Comparison of ENCODE assay signal across 20 cellular contexts in the genomic region with DNA sequence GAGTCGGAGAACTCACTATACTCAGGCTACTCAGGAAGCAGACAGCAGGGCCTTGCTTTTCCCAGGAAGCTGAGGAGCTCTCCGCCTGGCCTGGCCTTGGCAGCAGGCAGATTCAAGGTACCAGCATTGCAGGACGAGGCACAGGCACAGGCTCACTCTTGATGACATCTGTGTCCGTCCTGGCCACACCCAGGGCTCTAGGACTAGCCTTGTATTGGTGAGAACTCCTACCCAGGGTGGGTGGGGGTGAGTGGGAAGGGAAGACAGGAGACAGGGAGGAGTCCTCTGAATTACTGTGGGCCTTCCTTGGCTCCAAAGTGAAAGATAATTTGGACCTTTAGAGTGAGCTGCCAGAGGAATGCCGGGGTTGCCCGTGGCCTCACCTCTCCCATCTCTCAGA. TPM values are rescaled to one million over a fixed set of nuclear protein-coding genes. Genes with fewer than 3 reads are reported as not detected.
"Had no signal": no experiment of that assay in that cellular context is flagged by ENCODE, and none has a peak within 500 bp of the region (broad histone marks: within the 10 kb centered on the region; RNA-seq: fewer than 3 reads in every experiment).

No MANE protein-coding gene starts in this region.

- H3K9me3 Mint-ChIP-seq: activated CD4-positive, alpha-beta T cell treated with anti-CD3 and anti-CD28 coated beads, Interleukin-2, amount 10 ng/mL, durations not matched to agents 24 days and 14 days; activated CD8-positive, alpha-beta T cell treated with anti-CD3 and anti-CD28 coated beads for 36 hours; activated naive CD4-positive, alpha-beta T cell treated with anti-CD3 and anti-CD28 coated beads, Interleukin-2, amount 50 U/mL, for 72 hours; central memory CD8-positive, alpha-beta T cell; mesothelial cell of epicardium; natural killer cell treated with Interleukin-12 subunit alpha and Interleukin-12 subunit beta and Interleukin-15 and Interleukin-18, amount 100 ng/mL, for 72 hours had no signal

- ATAC-seq: activated CD4-positive, CD25-positive, alpha-beta regulatory T cell treated with anti-CD3 and anti-CD28 coated beads, Interleukin-2, amount 50 U/mL, for 24 hours; activated CD8-positive, alpha-beta memory T cell treated with anti-CD3 and anti-CD28 coated beads, Interleukin-2, amount 10 ng/mL, durations not matched to agents 7 days and 5 days; activated CD8-positive, alpha-beta T cell treated with anti-CD3 and anti-CD28 coated beads for 36 hours; activated naive CD4-positive, alpha-beta T cell treated with anti-CD3 and anti-CD28 coated beads, Interleukin-2, amount 50 U/mL, for 72 hours; natural killer cell treated with Interleukin-12 subunit alpha and Interleukin-12 subunit beta and Interleukin-15 and Interleukin-18, amount 100 ng/mL, for 72 hours; stimulated activated naive CD8-positive, alpha-beta T cell treated with anti-CD3 and anti-CD28 coated beads, Interleukin-15, Interleukin-2, amounts not matched to agents 100 U/mL and 50 U/mL, for 24 hours; upper lobe of right lung had no signal

- H3K9me3 ChIP-seq: breast epithelium, heart right ventricle, sigmoid colon, thyroid gland, upper lobe of right lung had no signal

- H3K36me3 Mint-ChIP-seq: activated CD8-positive, alpha-beta memory T cell treated with anti-CD3 and anti-CD28 coated beads, Interleukin-2, amount 10 ng/mL, durations not matched to agents 7 days and 5 days; activated naive CD4-positive, alpha-beta T cell treated with anti-CD3 and anti-CD28 coated beads, Interleukin-2, amount 50 U/mL, for 72 hours; natural killer cell treated with Interleukin-12 subunit alpha and Interleukin-12 subunit beta and Interleukin-15 and Interleukin-18, amount 100 ng/mL, for 72 hours had no signal

- H3K27ac Mint-ChIP-seq: activated CD8-positive, alpha-beta T cell treated with anti-CD3 and anti-CD28 coated beads for 36 hours; mesothelial cell of epicardium; natural killer cell treated with Interleukin-12 subunit alpha and Interleukin-12 subunit beta and Interleukin-15 and Interleukin-18, amount 100 ng/mL, for 72 hours had no signal

- DNase-seq: activated CD4-positive, alpha-beta T cell treated with anti-CD3 and anti-CD28 coated beads, Interleukin-2, amount 10 ng/mL, durations not matched to agents 24 days and 14 days; activated CD8-positive, alpha-beta memory T cell treated with anti-CD3 and anti-CD28 coated beads, Interleukin-2, amount 10 ng/mL, durations not matched to agents 7 days and 5 days; activated CD8-positive, alpha-beta T cell treated with anti-CD3 and anti-CD28 coated beads for 36 hours; activated gamma-delta T cell; activated T-cell treated with anti-CD3 and anti-CD28 coated beads for 4 hours; amniotic stem cell; foreskin fibroblast; heart right ventricle; sigmoid colon; stimulated activated CD4-positive, alpha-beta T cell treated with anti-CD3 and anti-CD28 coated beads, Interleukin-15, amount 100 ng/mL, for 24 hours; stimulated activated naive CD8-positive, alpha-beta T cell treated with anti-CD3 and anti-CD28 coated beads, Interleukin-15, Interleukin-2, amounts not matched to agents 100 U/mL and 50 U/mL, for 24 hours; thyroid gland; upper lobe of right lung had no signal

- H3K27me3 Mint-ChIP-seq: activated CD4-positive, alpha-beta T cell treated with anti-CD3 and anti-CD28 coated beads, Interleukin-2, amount 10 ng/mL, durations not matched to agents 24 days and 14 days; activated CD8-positive, alpha-beta memory T cell treated with anti-CD3 and anti-CD28 coated beads, Interleukin-2, amount 10 ng/mL, durations not matched to agents 7 days and 5 days; activated CD8-positive, alpha-beta T cell treated with anti-CD3 and anti-CD28 coated beads for 36 hours; central memory CD8-positive, alpha-beta T cell; natural killer cell treated with Interleukin-12 subunit alpha and Interleukin-12 subunit beta and Interleukin-15 and Interleukin-18, amount 100 ng/mL, for 72 hours had no signal

- H3K4me1 Mint-ChIP-seq: activated CD4-positive, alpha-beta T cell treated with anti-CD3 and anti-CD28 coated beads, Interleukin-2, amount 10 ng/mL, durations not matched to agents 24 days and 14 days; mesothelial cell of epicardium had no signal

- H3K4me3 Mint-ChIP-seq: activated CD4-positive, alpha-beta T cell treated with anti-CD3 and anti-CD28 coated beads, Interleukin-2, amount 10 ng/mL, durations not matched to agents 24 days and 14 days; activated CD8-positive, alpha-beta memory T cell treated with anti-CD3 and anti-CD28 coated beads, Interleukin-2, amount 10 ng/mL, durations not matched to agents 7 days and 5 days; activated CD8-positive, alpha-beta T cell treated with anti-CD3 and anti-CD28 coated beads for 36 hours; mesothelial cell of epicardium; natural killer cell treated with Interleukin-12 subunit alpha and Interleukin-12 subunit beta and Interleukin-15 and Interleukin-18, amount 100 ng/mL, for 72 hours had no signal

RNA-seq across cellular contexts. Expression of gene ARTN, which starts 32.0 kb away (rescaled TPM):
- total RNA-seq: activated CD4-positive, alpha-beta T cell treated with anti-CD3 and anti-CD28 coated beads, Interleukin-2, amount 10 ng/mL, durations not matched to agents 24 days and 14 days; activated CD8-positive, alpha-beta memory T cell treated with anti-CD3 and anti-CD28 coated beads, Interleukin-2, amount 10 ng/mL, durations not matched to agents 7 days and 5 days; lung microvascular endothelial cell had no signal
